Comparison of ENCODE assay signal across 38 cellular contexts in genomic region chr1:178209935-178210334, GRCh38.
"Had no signal": no experiment of that assay in that cellular context is flagged by ENCODE, and none has a peak within 500 bp of the region (broad histone marks: within the 10 kb centered on the region; RNA-seq: fewer than 3 reads in every experiment).

No MANE protein-coding gene starts in this region.

- H3K4me3 ChIP-seq: adrenal gland, body of pancreas, breast epithelium had no signal

- H3K36me3 ChIP-seq: adrenal gland, brain microvascular endothelial cell, breast epithelium, WERI-Rb-1 had no signal

- FAIRE-seq: astrocyte had no signal

- H3K27me3 Mint-ChIP-seq: activated CD4-positive, alpha-beta memory T cell treated with anti-CD3 and anti-CD28 coated beads for 36 hours; activated CD4-positive, alpha-beta T cell treated with anti-CD3 and anti-CD28 coated beads, Interleukin-2, amount 10 ng/mL, durations not matched to agents 24 days and 14 days; activated CD8-positive, alpha-beta T cell treated with anti-CD3 and anti-CD28 coated beads for 36 hours; activated naive CD8-positive, alpha-beta T cell treated with anti-CD3 and anti-CD28 coated beads for 36 hours; activated T-helper 17 cell treated with anti-CD3 and anti-CD28 coated beads, Interleukin-2, amount 50 U/mL, for 72 hours had no signal

- H3K36me3 Mint-ChIP-seq: activated CD4-positive, alpha-beta memory T cell treated with anti-CD3 and anti-CD28 coated beads for 36 hours had no signal

- H3K27ac ChIP-seq: adrenal gland, body of pancreas, brain microvascular endothelial cell, breast epithelium, WERI-Rb-1 had no signal

- H3K4me3 Mint-ChIP-seq: activated CD4-positive, alpha-beta memory T cell treated with anti-CD3 and anti-CD28 coated beads for 36 hours; activated CD4-positive, alpha-beta T cell treated with anti-CD3 and anti-CD28 coated beads, Interleukin-2, amount 10 ng/mL, durations not matched to agents 24 days and 14 days; activated CD8-positive, alpha-beta T cell treated with anti-CD3 and anti-CD28 coated beads for 36 hours; activated naive CD4-positive, alpha-beta T cell treated with anti-CD3 and anti-CD28 coated beads for 36 hours; activated naive CD8-positive, alpha-beta T cell treated with anti-CD3 and anti-CD28 coated beads for 36 hours; activated T-cell treated with anti-CD3 and anti-CD28 coated beads, Interleukin-2, amount 50 U/mL, for 4 hours; activated T-cell treated with anti-CD3 and anti-CD28 coated beads, Interleukin-2, amount 50 U/mL, for 72 hours; activated T-helper 1 cell treated with anti-CD3 and anti-CD28 coated beads, Interleukin-12 subunit alpha, Interleukin-12 subunit beta, Interleukin-2, Interleukin-4 antibody, amounts not matched to agents 30 ng/mL and 10 ng/mL and 1 ng/mL, durations not matched to agents 14 hours and 24 hours and 36 hours; activated T-helper 17 cell treated with anti-CD3 and anti-CD28 coated beads, Interleukin-2, amount 50 U/mL, for 72 hours; T-helper 1 cell treated with Interleukin-12 subunit alpha and Interleukin-12 subunit beta and Interleukin-4 antibody, amounts not matched to agents 30 μg/mL and 1 μg/mL, for 36 hours; T-helper 2 cell treated with Interferon-gamma antibody and Interleukin-4, amounts not matched to agents 5 μg/mL and 100 μg/mL, for 36 hours; WTC11 had no signal

- ATAC-seq: activated CD4-positive, CD25-positive, alpha-beta regulatory T cell treated with anti-CD3 and anti-CD28 coated beads, Interleukin-2, amount 50 U/mL, for 24 hours; activated CD8-positive, alpha-beta T cell treated with anti-CD3 and anti-CD28 coated beads for 36 hours; activated naive CD4-positive, alpha-beta T cell treated with anti-CD3 and anti-CD28 coated beads, Interleukin-2, amount 50 U/mL, for 72 hours; activated T-cell treated with anti-CD3 and anti-CD28 coated beads, Interleukin-2, amount 50 U/mL, for 4 hours; activated T-cell treated with anti-CD3 and anti-CD28 coated beads, Interleukin-2, amount 50 U/mL, for 72 hours; activated T-helper 17 cell treated with anti-CD3 and anti-CD28 coated beads, Interleukin-2, amount 50 U/mL, for 72 hours; body of pancreas; WTC11 had no signal

- H3K4me1 ChIP-seq: adrenal gland, body of pancreas, breast epithelium had no signal

- H3K27ac Mint-ChIP-seq: activated CD4-positive, alpha-beta memory T cell treated with anti-CD3 and anti-CD28 coated beads for 36 hours; activated CD4-positive, alpha-beta T cell treated with anti-CD3 and anti-CD28 coated beads, Interleukin-2, amount 10 ng/mL, durations not matched to agents 24 days and 14 days; activated CD8-positive, alpha-beta T cell treated with anti-CD3 and anti-CD28 coated beads for 36 hours; activated naive CD4-positive, alpha-beta T cell treated with anti-CD3 and anti-CD28 coated beads for 36 hours; activated naive CD4-positive, alpha-beta T cell treated with anti-CD3 and anti-CD28 coated beads, Interleukin-2, amount 50 U/mL, for 72 hours; activated naive CD8-positive, alpha-beta T cell treated with anti-CD3 and anti-CD28 coated beads for 36 hours; activated T-cell treated with anti-CD3 and anti-CD28 coated beads, Interleukin-2, amount 50 U/mL, for 72 hours; activated T-helper 1 cell treated with anti-CD3 and anti-CD28 coated beads, Interleukin-12 subunit alpha, Interleukin-12 subunit beta, Interleukin-2, Interleukin-4 antibody, amounts not matched to agents 30 ng/mL and 10 ng/mL and 1 ng/mL, durations not matched to agents 14 hours and 24 hours and 36 hours; activated T-helper 17 cell treated with anti-CD3 and anti-CD28 coated beads, Interleukin-2, amount 50 U/mL, for 72 hours; T-helper 1 cell treated with Interleukin-12 subunit alpha and Interleukin-12 subunit beta and Interleukin-4 antibody, amounts not matched to agents 30 μg/mL and 1 μg/mL, for 36 hours; T-helper 2 cell treated with Interferon-gamma antibody and Interleukin-4, amounts not matched to agents 5 μg/mL and 100 μg/mL, for 36 hours; WTC11 had no signal

- DNase-seq: activated CD4-positive, alpha-beta memory T cell treated with anti-CD3 and anti-CD28 coated beads for 36 hours; activated CD4-positive, alpha-beta T cell treated with anti-CD3 and anti-CD28 coated beads for 1 hour; activated CD4-positive, alpha-beta T cell treated with anti-CD3 and anti-CD28 coated beads for 4 hours; activated CD4-positive, alpha-beta T cell treated with anti-CD3 and anti-CD28 coated beads, Interleukin-2, amount 10 ng/mL, durations not matched to agents 24 days and 14 days; activated CD4-positive, alpha-beta T cell treated with anti-CD3 and anti-CD28 coated beads, Interleukin-2, amount 50 U/mL, for 1 hour; activated CD4-positive, alpha-beta T cell treated with anti-CD3 and anti-CD28 coated beads, Interleukin-2, amount 50 U/mL, for 4 hours; activated CD4-positive, CD25-positive, alpha-beta regulatory T cell; activated CD8-positive, alpha-beta memory T cell treated with anti-CD3 and anti-CD28 coated beads, Interleukin-2, amount 50 U/mL, for 4 hours; activated CD8-positive, alpha-beta T cell treated with anti-CD3 and anti-CD28 coated beads for 36 hours; activated effector memory CD4-positive, alpha-beta T cell treated with anti-CD3 and anti-CD28 coated beads, Interleukin-2, amount 50 U/mL, for 16 hours; activated gamma-delta T cell treated with Interleukin-2 at 50 U/mL for 16 hours; activated naive CD4-positive, alpha-beta T cell; activated naive CD4-positive, alpha-beta T cell treated with anti-CD3 and anti-CD28 coated beads for 36 hours; activated naive CD4-positive, alpha-beta T cell treated with anti-CD3 and anti-CD28 coated beads, Interleukin-2, amount 50 U/mL, for 16 hours; activated naive CD8-positive, alpha-beta T cell treated with anti-CD3 and anti-CD28 coated beads for 36 hours; activated T-cell treated with anti-CD3 and anti-CD28 coated beads for 4 hours; activated T-cell treated with anti-CD3 and anti-CD28 coated beads, Interleukin-2, amount 50 U/mL, for 1 hour; activated T-cell treated with anti-CD3 and anti-CD28 coated beads, Interleukin-2, amount 50 U/mL, for 4 hours; activated T-cell treated with anti-CD3 and anti-CD28 coated beads, Interleukin-2, amount 50 U/mL, for 72 hours; adrenal gland; amniotic stem cell; aorta; body of pancreas; brain microvascular endothelial cell; central memory CD4-positive, alpha-beta T cell; T-helper 1 cell; T-helper 2 cell; T-helper 9 cell; WERI-Rb-1 had no signal

- H3K27me3 ChIP-seq: adrenal gland, body of pancreas, brain microvascular endothelial cell, breast epithelium had no signal

- H3K4me1 Mint-ChIP-seq: activated CD4-positive, alpha-beta T cell treated with anti-CD3 and anti-CD28 coated beads, Interleukin-2, amount 10 ng/mL, durations not matched to agents 24 days and 14 days; activated naive CD8-positive, alpha-beta T cell treated with anti-CD3 and anti-CD28 coated beads for 36 hours; activated T-helper 17 cell treated with anti-CD3 and anti-CD28 coated beads, Interleukin-2, amount 50 U/mL, for 72 hours; WTC11 had no signal
